ENCODE assay signal across 30 cellular contexts in the genomic region with DNA sequence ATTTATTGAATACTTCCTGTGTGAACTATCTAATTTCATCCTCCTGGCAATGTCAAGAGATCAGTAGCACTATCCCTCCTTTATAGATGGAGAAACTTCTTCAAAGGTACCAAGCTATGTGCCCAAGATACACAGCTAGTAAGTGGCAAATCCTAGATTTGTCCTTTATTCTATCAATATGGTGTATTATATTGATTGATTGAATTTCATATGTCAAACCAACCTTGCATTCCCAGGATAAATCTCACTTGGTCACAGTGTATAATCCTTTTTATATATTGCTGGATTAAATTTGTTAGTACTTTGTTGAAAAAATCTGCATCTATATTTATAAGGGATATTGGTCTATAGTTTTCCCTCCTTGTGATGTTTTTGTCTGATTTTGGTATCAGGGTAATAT.
"Had no signal": no experiment of that assay in that cellular context is flagged by ENCODE, and none has a peak within 500 bp of the region (broad histone marks: within the 10 kb centered on the region; RNA-seq: fewer than 3 reads in every experiment).

No MANE protein-coding gene starts in this region.

- H2AFZ ChIP-seq: hepatocyte had no signal

- ATAC-seq: effector memory CD8-positive, alpha-beta T cell; esophagus mucosa; foreskin keratinocyte; gastrocnemius medialis; gastroesophageal sphincter; heart left ventricle; heart right ventricle had no signal

- H3K27me3 ChIP-seq: colonic mucosa, dorsolateral prefrontal cortex, gastrocnemius medialis had no signal

- H3K27ac ChIP-seq: colonic mucosa, coronary artery, dorsolateral prefrontal cortex, epithelial cell of prostate, esophagus muscularis mucosa, esophagus squamous epithelium, foreskin keratinocyte, gastrocnemius medialis, gastroesophageal sphincter, heart left ventricle, heart right ventricle, hepatocyte had no signal

- H3K4me3 ChIP-seq: colonic mucosa, coronary artery, dorsolateral prefrontal cortex, esophagus muscularis mucosa, esophagus squamous epithelium, gastrocnemius medialis, gastroesophageal sphincter, heart left ventricle, heart right ventricle, hepatocyte had no signal

- H3K9me3 ChIP-seq: colonic mucosa, gastrocnemius medialis had no signal

- H3K79me2 ChIP-seq: hepatocyte had no signal

- H3K4me3 Mint-ChIP-seq: dendritic cell treated with granulocyte-macrophage colony-stimulating factor and Interleukin-4, amounts not matched to agents 40 ng/mL and 50 ng/mL, for 4 days; effector memory CD8-positive, alpha-beta T cell; endodermal cell had no signal

- H3K9me3 Mint-ChIP-seq: dendritic cell treated with granulocyte-macrophage colony-stimulating factor and Interleukin-4, amounts not matched to agents 40 ng/mL and 50 ng/mL, for 4 days; effector memory CD8-positive, alpha-beta T cell; endodermal cell had no signal

- H3K36me3 ChIP-seq: colonic mucosa, esophagus muscularis mucosa, esophagus squamous epithelium, gastrocnemius medialis, gastroesophageal sphincter, heart left ventricle, heart right ventricle had no signal

- DNase-seq: colonic mucosa; cortex of kidney; dermis blood vessel endothelial cell; dorsolateral prefrontal cortex; effector CD4-positive, alpha-beta T cell; effector CD8-positive, alpha-beta T cell; effector memory CD4-positive, alpha-beta T cell; effector memory CD8-positive, alpha-beta T cell; endodermal cell; erythroblast; esophagus squamous epithelium; foreskin fibroblast; foreskin keratinocyte; foreskin melanocyte; gastrocnemius medialis; glutamatergic neuron; head of caudate nucleus; heart left ventricle; heart right ventricle had no signal

- H3K4me2 ChIP-seq: hepatocyte had no signal

- H3K4me1 ChIP-seq: colonic mucosa, esophagus muscularis mucosa, foreskin keratinocyte, gastrocnemius medialis, gastroesophageal sphincter, heart left ventricle, heart right ventricle had no signal

- H3K27ac Mint-ChIP-seq: dendritic cell treated with granulocyte-macrophage colony-stimulating factor and Interleukin-4, amounts not matched to agents 40 ng/mL and 50 ng/mL, for 4 days; effector memory CD8-positive, alpha-beta T cell; endodermal cell had no signal

- FAIRE-seq: colon, endometrium, endothelial cell of umbilical vein, frontal cortex had no signal
